In the genomic region with DNA sequence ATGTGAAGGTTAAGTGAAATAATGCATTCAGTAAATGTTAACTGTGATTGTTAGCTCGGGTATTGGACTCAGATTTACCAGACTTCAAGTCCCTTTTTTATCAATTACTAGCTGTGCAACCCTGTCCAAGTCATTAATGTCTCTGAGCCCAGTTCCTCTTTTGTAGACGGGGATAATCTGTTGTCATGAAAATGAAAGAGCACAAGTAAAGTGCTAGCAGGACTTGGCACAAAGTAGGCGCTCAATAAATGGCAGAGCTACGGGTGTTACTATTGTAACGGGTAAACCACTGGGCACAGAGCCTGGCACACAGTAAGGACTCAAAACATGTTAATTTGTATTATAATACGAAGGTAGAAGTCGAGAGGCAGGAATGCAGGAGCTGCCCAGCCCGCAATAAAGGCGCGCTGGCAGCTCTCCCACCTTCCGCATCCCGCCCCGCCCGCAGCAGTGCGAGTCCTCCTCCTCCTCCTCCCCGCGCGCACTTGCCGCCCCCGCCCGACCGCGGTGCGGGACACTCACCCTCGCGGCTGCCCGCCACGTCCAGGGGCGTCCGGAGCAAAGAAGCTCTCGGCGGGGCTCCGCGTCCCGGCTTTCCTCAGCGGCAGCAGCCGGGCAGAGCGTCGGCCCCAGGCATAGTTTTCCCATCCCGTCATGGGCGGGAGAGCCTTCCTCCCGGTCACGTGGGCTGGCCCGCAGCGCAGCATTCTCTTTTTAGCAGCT, we compare ENCODE assay signal across 1 cellular context.
A peak's percentile ranks its signal among the peaks of the same experiment; 100 is the strongest.
TF ChIP-seq lines count a peak whose summit lies in the region.

C1QTNF2 (minus strand) TSS at position 637 of the 723 bp plus-strand sequence. CDS start 15,615 bp downstream, outside the sequence.

TF ChIP-seq in A549, 52 proteins besides CTCF, POLR2A, EP300 and RAD21 (continued from another document):
- TF ChIP-seq NPAS2 (CRISPR knock-in tag; IDR thresholded peaks at IDR 0.05; ENCODE audit: borderline replicate concordance) (no peak), KDM5A (IDR thresholded peaks at IDR 0.05) (no peak), GATA3 (IDR thresholded peaks at IDR 0.05; ENCODE audit: borderline replicate concordance) (no peak), TFCP2L1 (CRISPR knock-in tag; IDR thresholded peaks at IDR 0.05) (no peak), REST (IDR thresholded peaks at IDR 0.05) (no peak), HOXB13 (CRISPR knock-in tag; IDR thresholded peaks at IDR 0.05; ENCODE audit: low read depth) (no peak), ZSCAN20 (CRISPR knock-in tag; IDR thresholded peaks at IDR 0.05) (no peak), ZC3H11A (IDR thresholded peaks at IDR 0.05) (no peak), RNF2 (IDR thresholded peaks at IDR 0.05; ENCODE audit: borderline replicate concordance, low read depth) (peak; percentile 58; the same call in 1 of the 2 replicates), ZNF302 (CRISPR knock-in tag; IDR thresholded peaks at IDR 0.05) (no peak), TP53 (CRISPR knock-in tag; IDR thresholded peaks at IDR 0.05) (no peak), SMC3 (IDR thresholded peaks at IDR 0.05) (no peak), JUN (IDR thresholded peaks at IDR 0.05) (0 out of 5 replicates have a peak, but pooled peaks of 1 of the 2 experiments have one; percentile 20)
- TF ChIP-seq, protein P1, sequence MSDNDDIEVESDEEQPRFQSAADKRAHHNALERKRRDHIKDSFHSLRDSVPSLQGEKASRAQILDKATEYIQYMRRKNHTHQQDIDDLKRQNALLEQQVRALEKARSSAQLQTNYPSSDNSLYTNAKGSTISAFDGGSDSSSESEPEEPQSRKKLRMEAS (IDR thresholded peaks at IDR 0.05) = peak; percentile 80
- TF ChIP-seq, protein P2, sequence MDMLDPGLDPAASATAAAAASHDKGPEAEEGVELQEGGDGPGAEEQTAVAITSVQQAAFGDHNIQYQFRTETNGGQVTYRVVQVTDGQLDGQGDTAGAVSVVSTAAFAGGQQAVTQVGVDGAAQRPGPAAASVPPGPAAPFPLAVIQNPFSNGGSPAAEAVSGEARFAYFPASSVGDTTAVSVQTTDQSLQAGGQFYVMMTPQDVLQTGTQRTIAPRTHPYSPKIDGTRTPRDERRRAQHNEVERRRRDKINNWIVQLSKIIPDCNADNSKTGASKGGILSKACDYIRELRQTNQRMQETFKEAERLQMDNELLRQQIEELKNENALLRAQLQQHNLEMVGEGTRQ (IDR thresholded peaks at IDR 0.05) = peak; percentile 77
- TF ChIP-seq, protein P3, sequence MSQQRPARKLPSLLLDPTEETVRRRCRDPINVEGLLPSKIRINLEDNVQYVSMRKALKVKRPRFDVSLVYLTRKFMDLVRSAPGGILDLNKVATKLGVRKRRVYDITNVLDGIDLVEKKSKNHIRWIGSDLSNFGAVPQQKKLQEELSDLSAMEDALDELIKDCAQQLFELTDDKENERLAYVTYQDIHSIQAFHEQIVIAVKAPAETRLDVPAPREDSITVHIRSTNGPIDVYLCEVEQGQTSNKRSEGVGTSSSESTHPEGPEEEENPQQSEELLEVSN (IDR thresholded peaks at IDR 0.05; ENCODE audit: borderline replicate concordance, low read depth) = peak; percentile 94
TF ChIP-seq in A549: peak in this region for 5.
